8 cellular contexts compared by ENCODE assay signal in the genomic region with DNA sequence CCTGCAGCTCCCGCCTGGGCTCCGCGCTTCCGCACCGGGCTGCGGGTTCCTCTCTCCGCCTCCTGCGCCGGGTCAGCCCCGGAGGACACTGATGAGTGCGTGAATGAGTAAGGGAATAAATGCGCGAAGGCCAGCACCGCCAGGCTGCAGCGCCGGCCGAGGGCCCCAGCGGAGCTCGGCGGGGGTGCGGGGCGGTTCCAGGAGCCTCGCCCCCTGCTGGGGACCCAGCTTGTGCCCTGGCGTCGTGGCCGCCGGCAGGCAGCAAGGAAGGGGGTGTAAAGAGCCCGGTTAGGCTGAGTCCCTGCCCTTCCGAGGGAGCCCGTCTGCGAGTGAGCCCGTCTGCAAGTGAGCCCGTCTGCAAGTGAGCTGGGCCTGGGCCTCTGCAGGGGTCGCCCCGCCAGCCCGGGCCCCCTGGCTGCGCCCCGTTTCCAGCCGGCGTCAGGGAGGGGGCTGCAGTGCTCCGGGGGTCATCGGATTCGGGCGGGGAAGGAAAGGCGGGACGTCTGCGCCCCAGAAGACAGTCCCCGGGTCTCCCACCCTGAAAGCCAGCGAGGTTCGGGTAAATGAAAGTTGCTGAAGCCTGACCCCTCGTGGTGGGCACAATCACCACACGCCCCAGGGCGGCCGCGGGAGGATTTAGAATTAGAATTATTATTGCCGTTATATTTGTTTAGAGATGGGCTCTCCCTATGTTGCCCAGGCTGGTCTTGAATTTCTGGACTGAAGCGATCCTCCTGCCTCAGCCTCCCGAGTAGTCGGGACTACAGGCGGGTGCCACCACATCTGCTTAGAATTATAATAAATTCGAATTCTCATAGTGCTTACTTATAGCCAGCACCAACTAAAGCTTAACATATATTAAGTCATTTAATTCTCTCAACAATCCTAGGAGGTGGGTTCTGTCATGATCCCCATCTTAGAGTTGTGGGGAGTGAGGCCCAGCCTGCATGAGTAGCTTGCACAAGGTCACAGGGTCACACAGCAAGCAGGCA. TPM values are rescaled to one million over a fixed set of nuclear protein-coding genes. Genes with fewer than 3 reads are reported as not detected.
DNase-seq lines count a peak whose midpoint lies in the region; ATAC-seq and TF ChIP-seq lines count a peak whose summit lies in the region.

No MANE protein-coding gene starts in this region.

- H3K36me3 Mint-ChIP-seq in naive B cell: no peaks in the 10 kb centered on the region
- H3K36me3 Mint-ChIP-seq in stimulated activated naive B cell treated with anti-CD40 and anti-IgM and Interleukin-4, amounts not matched to agents 10 μg/mL and 1 μg/mL and 100 μg/mL, for 72 hours: no peaks in the 10 kb centered on the region

- H3K27ac ChIP-seq in OCI-LY3 (ENCODE audit: low read length): no peak overlapping the region

- H3K4me1 ChIP-seq in OCI-LY3 (ENCODE audit: low read length): no peaks in the 10 kb centered on the region

- TF ChIP-seq CTCF in GM12873 (IDR thresholded peaks at IDR 0.05; ENCODE audit: insufficient read depth, low read depth, low read length, missing control alignments) (peak; percentile 66), OCI-LY3 (IDR thresholded peaks at IDR 0.05; ENCODE audit: low read depth, low read length) (peak; percentile 28)

- H3K9me3 ChIP-seq in OCI-LY3 (ENCODE audit: insufficient read depth, low read length): no peaks in the 10 kb centered on the region

- no peak overlapping the region for H3K9ac ChIP-seq in OCI-LY3 (ENCODE audit: low read length)

- H3K9me3 Mint-ChIP-seq in naive B cell: no peaks in the 10 kb centered on the region
- H3K9me3 Mint-ChIP-seq in stimulated activated naive B cell treated with anti-CD40 and anti-IgM and Interleukin-4, amounts not matched to agents 10 μg/mL and 1 μg/mL and 100 μg/mL, for 72 hours: no peaks in the 10 kb centered on the region

- no peaks in the 10 kb centered on the region for H3K36me3 ChIP-seq in OCI-LY3 (replicated peaks; ENCODE audit: low read depth, low read length)

- H3K27me3 ChIP-seq in OCI-LY3 (ENCODE audit: low read depth, low read length): peaks cover 45% of the 10 kb centered on the region

- H3K27ac Mint-ChIP-seq in naive B cell: peak overlapping the region in 2 of 6 donors; percentile 15 to 28
- no peak overlapping the region for H3K27ac Mint-ChIP-seq in stimulated activated naive B cell treated with anti-CD40 and anti-IgM and Interleukin-4, amounts not matched to agents 10 μg/mL and 1 μg/mL and 100 μg/mL, for 72 hours

- H3K79me2 ChIP-seq in OCI-LY3 (ENCODE audit: low read length): no peaks in the 10 kb centered on the region

- H3K4me1 Mint-ChIP-seq in naive B cell: peaks cover 0 to 2% (median 0%) of the 10 kb centered on the region in 3 donors
- peaks cover 4 to 21% of the 10 kb centered on the region in 2 donors for H3K4me1 Mint-ChIP-seq in stimulated activated naive B cell treated with anti-CD40 and anti-IgM and Interleukin-4, amounts not matched to agents 10 μg/mL and 1 μg/mL and 100 μg/mL, for 72 hours

- H4K20me1 ChIP-seq in OCI-LY3 (ENCODE audit: insufficient read depth, low read length): no peaks in the 10 kb centered on the region

- H3K4me3 ChIP-seq in OCI-LY3 (ENCODE audit: low read length): no peak overlapping the region

- peak; percentile 74 for ATAC-seq in HG03066 (IDR thresholded peaks at IDR 0.05; ENCODE audit: low read depth, unreplicated experiment)
- peak; percentile 85 for ATAC-seq in naive B cell (ENCODE audit: low read depth in 2 of 2)
- ATAC-seq in stimulated activated naive B cell treated with anti-CD40 and anti-IgM and Interleukin-4, amounts not matched to agents 10 μg/mL and 1 μg/mL and 100 μg/mL, for 72 hours (replicated peaks): peak; percentile 77 to 85
- ATAC-seq in GM19328 (IDR thresholded peaks at IDR 0.05; ENCODE audit: unreplicated experiment): no peak

- peak overlapping the region; percentile 74 to 93 (median 86) for H3K4me3 Mint-ChIP-seq in naive B cell
- peak overlapping the region; percentile 71 to 81 for H3K4me3 Mint-ChIP-seq in stimulated activated naive B cell treated with anti-CD40 and anti-IgM and Interleukin-4, amounts not matched to agents 10 μg/mL and 1 μg/mL and 100 μg/mL, for 72 hours

- peak; percentile 87 for DNase-seq in activated T-cell treated with anti-CD3 and anti-CD28 coated beads, Interleukin-2, amount 50 U/mL, for 48 hours
- peak; percentile 49 for DNase-seq in fibroblast of gingiva (ENCODE audit: low read depth)
- peak; percentile 69 for DNase-seq in naive B cell
- DNase-seq in stimulated activated naive B cell treated with anti-CD40 and anti-IgM and Interleukin-4, amounts not matched to agents 10 μg/mL and 1 μg/mL and 100 μg/mL, for 72 hours: peak; percentile 54

- peaks cover 22 to 25% (median 23%) of the 10 kb centered on the region in 3 donors for H3K27me3 Mint-ChIP-seq in naive B cell
- peaks cover 15 to 41% of the 10 kb centered on the region in 2 donors for H3K27me3 Mint-ChIP-seq in stimulated activated naive B cell treated with anti-CD40 and anti-IgM and Interleukin-4, amounts not matched to agents 10 μg/mL and 1 μg/mL and 100 μg/mL, for 72 hours

- H3K4me2 ChIP-seq in OCI-LY3 (ENCODE audit: low read length): no peak overlapping the region

- no peak overlapping the region for H2AFZ ChIP-seq in OCI-LY3 (ENCODE audit: low read depth, low read length)

RNA-seq across cellular contexts. Expression of gene CRYGN, which starts 8.6 kb away (rescaled TPM):
- not detected for polyA plus RNA-seq in naive B cell (ENCODE audit: low read depth in 6 of 6)

RNA-seq across cellular contexts. Expression of gene WDR86, which starts 38.7 kb away (rescaled TPM):
- polyA plus RNA-seq in naive B cell (ENCODE audit: low read depth in 6 of 6): 1 to 10 TPM; 1.4 to 3.5 (median 1.9) TPM
